In genomic region chr2:241508510-241509407, GRCh38 we compare ENCODE assay signal across 8 cellular contexts. TPM values are rescaled to one million over a fixed set of nuclear protein-coding genes. Genes with fewer than 3 reads are reported as not detected.
DNase-seq lines count a peak whose midpoint lies in the region; ATAC-seq lines count a peak whose summit lies in the region.

Gene STK25, minus strand, starts transcription at chr2:241508584. Its CDS starts 549 bp downstream, at chr2:241508035.

- 6% methylated on average over 101 of the region's 102 CpGs for WGBS in mesenchymal stem cell

- H3K79me1 ChIP-seq in mesenchymal stem cell (replicated peaks; ENCODE audit: low read length, poor library complexity, severe bottlenecking), result peaks cover 15% of the 10 kb centered on the region

- peak; percentile 99 for DNase-seq in COLO829 (ENCODE audit: low spot score)
- peak; percentile 98 for DNase-seq in HT1080 (ENCODE audit: low read depth)
- DNase-seq in NOMO-1 treated with DMSO at 0.1 percent for 48 hours (lab: John Stamatoyannopoulos, UW; ENCODE audit: unreplicated experiment), result peak; percentile 97
- peak; percentile 95 to 96 for DNase-seq in activated CD8-positive, alpha-beta memory T cell treated with anti-CD3 and anti-CD28 coated beads for 4 hours (ENCODE audit: low read depth in 2 of 2)
- peak; percentile 94 to 97 (median 96) for DNase-seq in effector memory CD8-positive, alpha-beta T cell
- peak; percentile 98 for DNase-seq in mesenchymal stem cell
- peak; percentile 98 for DNase-seq in stimulated activated CD8-positive, alpha-beta memory T cell treated with anti-CD3 and anti-CD28 coated beads, Interleukin-12 subunit alpha, Interleukin-12 subunit beta, amount 100 ng/mL, for 4 hours (ENCODE audit: low read depth)

- peak within 1 kb of the TSS; percentile 97 for H4K91ac ChIP-seq in mesenchymal stem cell (ENCODE audit: low read length)

- peaks cover 7% of the 10 kb centered on the region for H3K36me3 Mint-ChIP-seq in effector memory CD8-positive, alpha-beta T cell (ENCODE audit: insufficient read depth)

- peak within 1 kb of the TSS; percentile 91 for H3K9ac ChIP-seq in mesenchymal stem cell (ENCODE audit: low read length)

- H2AK5ac ChIP-seq in mesenchymal stem cell (ENCODE audit: low read length, severe bottlenecking), result peak within 1 kb of the TSS; percentile 12

- peak within 1 kb of the TSS in 1 of 2 experiments; percentile 54 for H2BK12ac ChIP-seq in mesenchymal stem cell (ENCODE audit: low read length in 2 of 2)

- H3K27me3 ChIP-seq in mesenchymal stem cell (ENCODE audit: control insufficient read depth in 1 of 2, insufficient read depth in 1 of 2, low read length in 2 of 2), result no peaks in the 10 kb centered on the region

- H3K18ac ChIP-seq in mesenchymal stem cell (ENCODE audit: low read depth in 1 of 2, low read length in 2 of 2), result peak within 1 kb of the TSS; percentile 98 to 99

- peak within 1 kb of the TSS in 1 of 2 experiments; percentile 96 for H3K14ac ChIP-seq in mesenchymal stem cell (ENCODE audit: low read length in 2 of 2)

- no peaks in the 10 kb centered on the region for H3K27me3 Mint-ChIP-seq in effector memory CD8-positive, alpha-beta T cell

- H3K27ac Mint-ChIP-seq in effector memory CD8-positive, alpha-beta T cell, result peak within 1 kb of the TSS; percentile 57 to 87

- H3K4me1 ChIP-seq in mesenchymal stem cell (ENCODE audit: control insufficient read depth, insufficient read depth, low read depth, low read length), result peaks cover 34% of the 10 kb centered on the region

- H3K23ac ChIP-seq in mesenchymal stem cell (ENCODE audit: low read length in 2 of 2), result peak within 1 kb of the TSS in 1 of 2 experiments; percentile 94

- H3K27ac ChIP-seq in mesenchymal stem cell (ENCODE audit: low read length, poor library complexity, severe bottlenecking), result no peak within 1 kb of the TSS

- peak within 1 kb of the TSS; percentile 98 for H2BK120ac ChIP-seq in mesenchymal stem cell (ENCODE audit: low read depth, low read length)

- H2BK5ac ChIP-seq in mesenchymal stem cell (ENCODE audit: low read depth, low read length, poor library complexity, severe bottlenecking), result peak within 1 kb of the TSS; percentile 88

- H2BK15ac ChIP-seq in mesenchymal stem cell (ENCODE audit: low read depth, poor library complexity, severe bottlenecking), result peak within 1 kb of the TSS; percentile 97

- peak within 1 kb of the TSS; percentile 93 for H3K4me2 ChIP-seq in mesenchymal stem cell (ENCODE audit: low read length, poor library complexity, severe bottlenecking)

- ATAC-seq in GM21360 (IDR thresholded peaks at IDR 0.05; ENCODE audit: unreplicated experiment), result peak; percentile 93
- peak; percentile 94 for ATAC-seq in effector memory CD8-positive, alpha-beta T cell (replicated peaks)

- peak within 1 kb of the TSS; percentile 80 to 85 for H3K4me3 ChIP-seq in mesenchymal stem cell (ENCODE audit: insufficient read depth in 1 of 2, low read depth in 1 of 2, low read length in 2 of 2)

- H3K36me3 ChIP-seq in mesenchymal stem cell (ENCODE audit: control insufficient read depth in 1 of 2, insufficient read depth in 2 of 2, low read depth in 1 of 2, low read length in 2 of 2), result peaks cover 11 to 25% of the 10 kb centered on the region in 2 experiments

- peak within 1 kb of the TSS; percentile 86 for H2AFZ ChIP-seq in mesenchymal stem cell (ENCODE audit: low read depth, low read length)

- no peaks in the 10 kb centered on the region for H3K9me3 Mint-ChIP-seq in effector memory CD8-positive, alpha-beta T cell

- H3K9me3 ChIP-seq in mesenchymal stem cell (ENCODE audit: control insufficient read depth, low read length), result no peaks in the 10 kb centered on the region

- peak within 1 kb of the TSS; percentile 81 to 96 for H3K4ac ChIP-seq in mesenchymal stem cell (ENCODE audit: low read depth in 1 of 2, low read length in 2 of 2)

- H3K4me1 Mint-ChIP-seq in effector memory CD8-positive, alpha-beta T cell (ENCODE audit: low read depth in 2 of 2), result peaks cover 19 to 23% of the 10 kb centered on the region in 2 donors

- peak within 1 kb of the TSS; percentile 80 to 87 for H3K4me3 Mint-ChIP-seq in effector memory CD8-positive, alpha-beta T cell

- H4K8ac ChIP-seq in mesenchymal stem cell (ENCODE audit: low read length), result peak within 1 kb of the TSS; percentile 100

RNA-seq across cellular contexts. Expression of gene STK25, which starts in this region (rescaled TPM):
- total RNA-seq in HT1080 (2014; rRNA removed; shearing (Covaris generic)), result 177 and 197 TPM in 2 replicates
- 134 and 176 TPM in 2 replicates for polyA plus RNA-seq in HT1080 (2015; cell fraction: cytosol; rRNA removed)
- polyA plus RNA-seq in HT1080 (2015; cell fraction: nucleus; rRNA removed), result 340 and 420 TPM in 2 replicates
- 86.3 TPM for polyA plus RNA-seq in mesenchymal stem cell (2013, experiment 1 of 2)
- polyA plus RNA-seq in mesenchymal stem cell (2013, experiment 2 of 2), result 82.9 TPM
